ENCODE assay signal across 15 cellular contexts in genomic region chr17:30809867-30810266, GRCh38. TPM values are rescaled to one million over a fixed set of nuclear protein-coding genes. Genes with fewer than 3 reads are reported as not detected.
DNase-seq lines count a peak whose midpoint lies in the region; TF ChIP-seq lines count a peak whose summit lies in the region.
"Had no signal": no experiment of that assay in that cellular context is flagged by ENCODE, and none has a peak within 500 bp of the region (broad histone marks: within the 10 kb centered on the region; RNA-seq: fewer than 3 reads in every experiment).

No MANE protein-coding gene starts in this region.

- H3K27ac Mint-ChIP-seq in activated T-cell treated with anti-CD3 and anti-CD28 coated beads, Interleukin-2, amount 50 U/mL, for 24 hours, result peak overlapping the region; percentile 95
- peak overlapping the region; percentile 94 for H3K27ac Mint-ChIP-seq in T-helper 1 cell treated with Interleukin-12 subunit alpha and Interleukin-12 subunit beta and Interleukin-4 antibody, amounts not matched to agents 30 μg/mL and 1 μg/mL, for 36 hours
- peak overlapping the region; percentile 99 for H3K27ac Mint-ChIP-seq in endothelial cell (ENCODE audit: unreplicated experiment)

- no peak for TF ChIP-seq POLR2A in stomach (IDR thresholded peaks at IDR 0.05)

- peak overlapping the region; percentile 76 for H3K4me3 Mint-ChIP-seq in activated T-cell treated with anti-CD3 and anti-CD28 coated beads, Interleukin-2, amount 50 U/mL, for 24 hours
- peak overlapping the region; percentile 83 for H3K4me3 Mint-ChIP-seq in T-helper 1 cell treated with Interleukin-12 subunit alpha and Interleukin-12 subunit beta and Interleukin-4 antibody, amounts not matched to agents 30 μg/mL and 1 μg/mL, for 36 hours
- peak overlapping the region; percentile 28 for H3K4me3 Mint-ChIP-seq in endothelial cell (ENCODE audit: unreplicated experiment)

- no peaks in the 10 kb centered on the region for H3K9me3 Mint-ChIP-seq in activated T-cell treated with anti-CD3 and anti-CD28 coated beads, Interleukin-2, amount 50 U/mL, for 24 hours
- H3K9me3 Mint-ChIP-seq in T-helper 1 cell treated with Interleukin-12 subunit alpha and Interleukin-12 subunit beta and Interleukin-4 antibody, amounts not matched to agents 30 μg/mL and 1 μg/mL, for 36 hours, result no peaks in the 10 kb centered on the region
- H3K9me3 Mint-ChIP-seq in endothelial cell (ENCODE audit: unreplicated experiment), result no peaks in the 10 kb centered on the region

- no peaks in the 10 kb centered on the region for H3K27me3 Mint-ChIP-seq in activated T-cell treated with anti-CD3 and anti-CD28 coated beads, Interleukin-2, amount 50 U/mL, for 24 hours
- no peaks in the 10 kb centered on the region for H3K27me3 Mint-ChIP-seq in T-helper 1 cell treated with Interleukin-12 subunit alpha and Interleukin-12 subunit beta and Interleukin-4 antibody, amounts not matched to agents 30 μg/mL and 1 μg/mL, for 36 hours (ENCODE audit: low read depth)
- H3K27me3 Mint-ChIP-seq in endothelial cell (ENCODE audit: unreplicated experiment), result no peaks in the 10 kb centered on the region

- intact Hi-C loops in stomach (cut with DNase I; ENCODE audit: low total_unique reads), result no loop called here

- peaks cover 0 to 52% (median 2%) of the 10 kb centered on the region in 4 donors for H3K4me1 ChIP-seq in stomach
- H3K4me1 ChIP-seq: testis had no signal

- peak overlapping the region in 4 of 5 donors; percentile 29 to 80 (median 54) for H3K27ac ChIP-seq in stomach
- H3K27ac ChIP-seq: testis had no signal

- no peaks in the 10 kb centered on the region for H3K9me3 ChIP-seq in stomach
- H3K9me3 ChIP-seq: testis had no signal

- TF ChIP-seq EP300 in stomach (IDR thresholded peaks at IDR 0.05), result no peak

- WGBS in stomach, 5 donors, result 93 to 96% (median 94%) methylated on average over 6 of the region's 6 CpGs

- H3K4me1 Mint-ChIP-seq in activated T-cell treated with anti-CD3 and anti-CD28 coated beads, Interleukin-2, amount 50 U/mL, for 24 hours (ENCODE audit: low read depth), result peaks cover 69% of the 10 kb centered on the region
- H3K4me1 Mint-ChIP-seq in T-helper 1 cell treated with Interleukin-12 subunit alpha and Interleukin-12 subunit beta and Interleukin-4 antibody, amounts not matched to agents 30 μg/mL and 1 μg/mL, for 36 hours (ENCODE audit: low read depth), result peaks cover 45% of the 10 kb centered on the region
- peaks cover 39% of the 10 kb centered on the region for H3K4me1 Mint-ChIP-seq in endothelial cell (ENCODE audit: unreplicated experiment)

- no peaks in the 10 kb centered on the region for H3K27me3 ChIP-seq in stomach
- H3K27me3 ChIP-seq: testis had no signal

- no peak overlapping the region for H3K4me3 ChIP-seq in stomach
- H3K4me3 ChIP-seq: testis had no signal

- TF ChIP-seq CTCF in endothelial cell (IDR thresholded peaks at IDR 0.05; ENCODE audit: unreplicated experiment) (no peak), stomach (IDR thresholded peaks at IDR 0.05) (no peak)

- peaks cover 0 to 18% (median 9%) of the 10 kb centered on the region in 4 donors for H3K36me3 ChIP-seq in stomach

- H3K36me3 Mint-ChIP-seq in activated T-cell treated with anti-CD3 and anti-CD28 coated beads, Interleukin-2, amount 50 U/mL, for 24 hours (ENCODE audit: low read depth), result peaks cover 29% of the 10 kb centered on the region
- peaks cover 14% of the 10 kb centered on the region for H3K36me3 Mint-ChIP-seq in T-helper 1 cell treated with Interleukin-12 subunit alpha and Interleukin-12 subunit beta and Interleukin-4 antibody, amounts not matched to agents 30 μg/mL and 1 μg/mL, for 36 hours (ENCODE audit: low read depth)
- peaks cover 4% of the 10 kb centered on the region for H3K36me3 Mint-ChIP-seq in endothelial cell (ENCODE audit: low read depth, unreplicated experiment)

- no peak for DNase-seq in activated T-cell treated with anti-CD3 and anti-CD28 coated beads, Interleukin-2, amount 50 U/mL, for 24 hours
- DNase-seq in activated T-cell treated with anti-CD3 and anti-CD28 coated beads for 4 hours (no peak), endothelial cell (ENCODE audit: low spot score) (no peak), stomach (no peak), SKM-1 treated with dmso at 0.1 percent for 144 hours (lab: John Stamatoyannopoulos, UW; ENCODE audit: unreplicated experiment) (no peak), iPS-NIHi7 (ENCODE audit: extremely low spot score) (no peak), NCI-H1092 (lab: John Stamatoyannopoulos, UW) (no peak)
- DNase-seq: activated CD4-positive, alpha-beta T cell treated with anti-CD3 and anti-CD28 coated beads, Interleukin-2, amount 50 U/mL, for 4 hours; amygdala; hippocampal formation; NCI-H1092 treated with DMSO at 0.1 percent for 48 hours; NCI-H446 treated with DMSO at 0.1 percent for 48 hours; nucleus accumbens; testis had no signal

RNA-seq across cellular contexts. Expression of gene CRLF3, which starts 14.6 kb away (rescaled TPM):
- total RNA-seq in endothelial cell (ENCODE audit: unreplicated experiment), result 23.8 TPM
- 10 to 100 TPM in 2 of 5 donors, 1 to 10 TPM in 3; 1.7 to 15.2 (median 4.1) TPM for total RNA-seq in stomach
- polyA plus RNA-seq in stomach, result 1 to 10 TPM; 4.1 to 5.4 (median 5.0) TPM

RNA-seq across cellular contexts. Expression of gene ATAD5, which starts 21.9 kb away (rescaled TPM):
- 6.3 TPM for total RNA-seq in endothelial cell (ENCODE audit: unreplicated experiment)
- 1 to 10 TPM in 4 of 5 donors, under 1 TPM in 1; 0.58 to 9.7 (median 1.8) TPM for total RNA-seq in stomach
- polyA plus RNA-seq in stomach, result under 1 TPM; 0.15 to 0.60 (median 0.37) TPM

Comparison
In these comparisons a context has a peak if more than half of its experiments do, and no peak if none do; other contexts are left out.
1. H3K4me3 Mint-ChIP-seq: peak in every context shown above with its lines; median percentile 83 in T-helper 1 cell treated with Interleukin-12 subunit alpha and Interleukin-12 subunit beta and Interleukin-4 antibody, amounts not matched to agents 30 μg/mL and 1 μg/mL, for 36 hours; 76 in activated T-cell treated with anti-CD3 and anti-CD28 coated beads, Interleukin-2, amount 50 U/mL, for 24 hours; 28 in endothelial cell.